In genomic region chr6:31115941-31116560, GRCh38 we compare ENCODE assay signal across 28 cellular contexts. TPM values are rescaled to one million over a fixed set of nuclear protein-coding genes. Genes with fewer than 3 reads are reported as not detected.
DNase-seq lines count a peak whose midpoint lies in the region; ATAC-seq, FAIRE-seq and TF ChIP-seq lines count a peak whose summit lies in the region.
"Had no signal": no experiment of that assay in that cellular context is flagged by ENCODE, and none has a peak within 500 bp of the region (broad histone marks: within the 10 kb centered on the region; RNA-seq: fewer than 3 reads in every experiment).

No MANE protein-coding gene starts in this region.

- H3K4me2 ChIP-seq in A549 = peak overlapping the region; percentile 87
- peak overlapping the region; percentile 84 for H3K4me2 ChIP-seq in PC-3 (ENCODE audit: low read length)

- no peaks in the 10 kb centered on the region for H3K9me2 ChIP-seq in PC-3 (replicated peaks; ENCODE audit: low read length)

- H3K9ac ChIP-seq in PC-3 (ENCODE audit: low read length) = no peak overlapping the region

- peak overlapping the region; percentile 92 to 93; a peak in 4 of 6 replicates for H3K27ac ChIP-seq in A549
- no peak overlapping the region for H3K27ac ChIP-seq in PC-3 (ENCODE audit: low read length)
- H3K27ac ChIP-seq in epithelial cell of prostate = peak overlapping the region; percentile 89

- POLR2A ChIA-PET in A549 (lab: Yijun Ruan, JAX) (no interaction called here), PC-3 (lab: Charles Lee; ENCODE audit: unreplicated experiment) (no interaction called here)

- H3K27ac Mint-ChIP-seq in activated naive CD4-positive, alpha-beta T cell treated with anti-CD3 and anti-CD28 coated beads, Interleukin-2, amount 50 U/mL, for 72 hours = no peak overlapping the region
- H3K27ac Mint-ChIP-seq: activated B cell treated with CpG ODN at 0.5 μM for 24 hours; activated naive CD8-positive, alpha-beta T cell; nephron progenitor cell had no signal

- peaks cover 26% of the 10 kb centered on the region for H3K79me2 ChIP-seq in PC-3 (ENCODE audit: low read length)

- H3F3A ChIP-seq in PC-3 (ENCODE audit: low read length, unreplicated experiment) = no peaks in the 10 kb centered on the region

- H3K4me1 ChIP-seq in A549 (peaks cover 16% of the 10 kb centered on the region), PC-3 (ENCODE audit: insufficient read depth, low read length) (peaks cover 36% of the 10 kb centered on the region)
- H3K4me1 ChIP-seq: BE2C had no signal

- H3K9me3 ChIP-seq in A549 (no peaks in the 10 kb centered on the region), PC-3 (ENCODE audit: low read length) (no peaks in the 10 kb centered on the region)
- H3K9me3 ChIP-seq: BE2C, mucosa of descending colon, sigmoid colon, upper lobe of left lung had no signal

- no peaks in the 10 kb centered on the region for H4K20me1 ChIP-seq in PC-3 (ENCODE audit: low read length)

- DNase-seq in A549 (ENCODE audit: low read depth in 1 of 2, low spot score in 1 of 2) (no peak), PC-3 (no peak), epithelial cell of prostate (ENCODE audit: low read depth, low spot score) (no peak), posterior vena cava (ENCODE audit: low spot score) (peak; percentile 74)
- DNase-seq in activated naive CD4-positive, alpha-beta T cell treated with anti-CD3 and anti-CD28 coated beads, Interleukin-2, amount 50 U/mL, for 72 hours (ENCODE audit: low spot score in 2 of 2) = no peak
- DNase-seq: activated B cell treated with CpG ODN at 0.5 μM for 24 hours; activated CD4-positive, alpha-beta T cell treated with anti-CD3 and anti-CD28 coated beads, Interleukin-2, amount 50 U/mL, for 4 hours; activated CD8-positive, alpha-beta memory T cell treated with anti-CD3 and anti-CD28 coated beads, Interleukin-2, amount 50 U/mL, for 48 hours; BE2C; cerebellar nuclear complex; DMS79; GF-D8; GOT3; hippocampal formation; Kasumi-1; mucosa of descending colon; NCI-H1694 treated with DMSO at 0.1 percent for 48 hours; nephron progenitor cell; Right ventricle myocardium superior; sigmoid colon; stimulated activated CD8-positive, alpha-beta memory T cell treated with anti-CD3 and anti-CD28 coated beads, Interleukin-4, amount 100 ng/mL, for 48 hours had no signal

- no peak for TF ChIP-seq EP300 in A549 (IDR thresholded peaks at IDR 0.05)

- 94% methylated on average over 11 of the region's 12 CpGs for WGBS in A549 (ENCODE audit: missing lambda C conversion rate)

- no peaks in the 10 kb centered on the region for H3K36me3 ChIP-seq in PC-3 (ENCODE audit: low read depth, low read length)
- H3K36me3 ChIP-seq: BE2C, sigmoid colon, upper lobe of left lung had no signal

- no peaks in the 10 kb centered on the region for H3K9me3 Mint-ChIP-seq in activated naive CD4-positive, alpha-beta T cell treated with anti-CD3 and anti-CD28 coated beads, Interleukin-2, amount 50 U/mL, for 72 hours
- H3K9me3 Mint-ChIP-seq: activated B cell treated with CpG ODN at 0.5 μM for 24 hours; activated T-helper 17 cell treated with anti-CD3 and anti-CD28 coated beads, Interleukin-2, amount 50 U/mL, for 72 hours; nephron progenitor cell had no signal

- no peak for TF ChIP-seq CTCF in A549 (IDR thresholded peaks at IDR 0.05)
- TF ChIP-seq CTCF in PC-3 (conservative IDR thresholded peaks at IDR 0.05; ENCODE audit: low read depth, low read length) = no peak

- no peak overlapping the region for H2AFZ ChIP-seq in PC-3 (ENCODE audit: low read length)

- BruUV-seq in PC-3 (replicated peaks; lab: Mats Ljungman, UMichigan) = no TSS peak

- H3K36me3 Mint-ChIP-seq in activated naive CD4-positive, alpha-beta T cell treated with anti-CD3 and anti-CD28 coated beads, Interleukin-2, amount 50 U/mL, for 72 hours = no peaks in the 10 kb centered on the region
- H3K36me3 Mint-ChIP-seq: activated naive CD8-positive, alpha-beta T cell had no signal

- CTCF ChIA-PET in A549 (lab: Yijun Ruan, JAX) (interaction anchor here (0.8 to 4.0 kb wide), 18 partner anchors 7 to 239 kb away, joined by 3 to 31 read pairs (median 4); partner anchors contain the start of gene VARS2), PC-3 (lab: Charles Lee) (no interaction called here)

- FAIRE-seq in A549 (lab: Jason Lieb, UNC) = no peak

- H3K4me3 ChIP-seq in A549 (no peak overlapping the region), PC-3 (ENCODE audit: low read length) (no peak overlapping the region)
- H3K4me3 ChIP-seq: mucosa of descending colon had no signal

- TF ChIP-seq POLR2A in A549 (IDR thresholded peaks at IDR 0.05; ENCODE audit: low read length) = no peak

- intact Hi-C loops in PC-3 (cut with micrococcal nuclease) = loop anchor here (1.0 kb wide), 1 partner anchor 22 kb away; no protein-coding TSS in a partner anchor
- intact Hi-C loops in posterior vena cava (cut with DNase I) = no loop called here

- no peak for TF ChIP-seq RAD21 in A549 (conservative IDR thresholded peaks at IDR 0.05 in 1 of 2, IDR thresholded peaks at IDR 0.05 in 1 of 2)

- H3K27me3 ChIP-seq in PC-3 (ENCODE audit: low read length) = no peaks in the 10 kb centered on the region
- H3K27me3 ChIP-seq: sigmoid colon, upper lobe of left lung had no signal

- no peak for ATAC-seq in A549
- ATAC-seq in PC-3 = no peak
- no peak for ATAC-seq in HG02938 (IDR thresholded peaks at IDR 0.05; ENCODE audit: unreplicated experiment)
- ATAC-seq in HG02973 (IDR thresholded peaks at IDR 0.05; ENCODE audit: unreplicated experiment) = no peak
- ATAC-seq in HG03432 (IDR thresholded peaks at IDR 0.05; ENCODE audit: unreplicated experiment) = no peak
- no peak for ATAC-seq in activated naive CD4-positive, alpha-beta T cell treated with anti-CD3 and anti-CD28 coated beads, Interleukin-2, amount 50 U/mL, for 72 hours
- ATAC-seq: activated T-helper 17 cell treated with anti-CD3 and anti-CD28 coated beads, Interleukin-2, amount 50 U/mL, for 72 hours had no signal

TF ChIP-seq in A549, 52 proteins besides CTCF, POLR2A, EP300 and RAD21:
- no peak for TF ChIP-seq ESRRA (IDR thresholded peaks at IDR 0.05; ENCODE audit: borderline replicate concordance, low read length)

RNA-seq across cellular contexts. Expression of gene PSORS1C1, which starts 1.5 kb away (rescaled TPM):
- polyA plus RNA-seq in A549 (2011; rRNA removed) (2.3 and 5.8 TPM in 2 replicates), A549 (2017; fragmentation: RNase III; extraction: RNeasy Plus Mini Kit Qiagen cat#74134 plus additional on column Dnase treatment) (3.0 to 4.3 TPM (median 4.3 TPM) in 3 replicates)
- 2.2 and 3.1 TPM in 2 replicates for polyA plus RNA-seq in A549 (2012; cell fraction: cytosol; rRNA removed)
- 6.1 and 8.7 TPM in 2 replicates for polyA plus RNA-seq in A549 (2012; cell fraction: nucleus; rRNA removed)
- polyA minus RNA-seq in A549 (2011; rRNA and poly(A)+ RNA removed) = 6.4 and 7.4 TPM in 2 replicates
- total RNA-seq in PC-3 (2014; rRNA removed) (2.0 and 5.5 TPM in 2 replicates), posterior vena cava (1 to 10 TPM; 1.9 to 2.1 TPM)
- total RNA-seq in activated naive CD4-positive, alpha-beta T cell treated with anti-CD3 and anti-CD28 coated beads, Interleukin-2, amount 50 U/mL, for 72 hours = 1 to 10 TPM in 1 of 2 donors, under 1 TPM in 1; 0.41 to 3.2 TPM
- total RNA-seq: A673; activated T-helper 17 cell treated with anti-CD3 and anti-CD28 coated beads, Interleukin-2, amount 50 U/mL, for 72 hours had no signal

RNA-seq across cellular contexts. Expression of gene C6orf15, which starts 3.7 kb away (rescaled TPM):
- polyA plus RNA-seq in A549 (2011; rRNA removed) (not detected in 2 replicates), A549 (2017; fragmentation: RNase III; extraction: RNeasy Plus Mini Kit Qiagen cat#74134 plus additional on column Dnase treatment) (not detected in 3 replicates)
- not detected in 2 replicates for polyA plus RNA-seq in A549 (2012; cell fraction: cytosol; rRNA removed)
- not detected in 2 replicates for polyA plus RNA-seq in A549 (2012; cell fraction: nucleus; rRNA removed)
- polyA minus RNA-seq in A549 (2011; rRNA and poly(A)+ RNA removed) = not detected in 2 replicates
- total RNA-seq in PC-3 (2014; rRNA removed) (not detected in 2 replicates), posterior vena cava (not detected)
- not detected for total RNA-seq in activated naive CD4-positive, alpha-beta T cell treated with anti-CD3 and anti-CD28 coated beads, Interleukin-2, amount 50 U/mL, for 72 hours
- total RNA-seq: A673; activated B cell treated with CpG ODN at 0.5 μM for 24 hours; activated T-helper 17 cell treated with anti-CD3 and anti-CD28 coated beads, Interleukin-2, amount 50 U/mL, for 72 hours; mucosa of descending colon; Right ventricle myocardium superior; sigmoid colon; upper lobe of left lung had no signal
- polyA plus RNA-seq: sigmoid colon had no signal

RNA-seq across cellular contexts. Expression of gene CDSN, which starts 4.2 kb away (rescaled TPM):
- polyA plus RNA-seq in A549 (2011; rRNA removed) (not detected in 2 replicates), A549 (2017; fragmentation: RNase III; extraction: RNeasy Plus Mini Kit Qiagen cat#74134 plus additional on column Dnase treatment) (not detected in 3 replicates)
- polyA plus RNA-seq in A549 (2012; cell fraction: cytosol; rRNA removed) = not detected in 2 replicates
- polyA plus RNA-seq in A549 (2012; cell fraction: nucleus; rRNA removed) = not detected in 2 replicates
- polyA minus RNA-seq in A549 (2011; rRNA and poly(A)+ RNA removed) = not detected in 2 replicates
- total RNA-seq in PC-3 (2014; rRNA removed) (0.55 and 0.81 TPM in 2 replicates), posterior vena cava (not detected)
- not detected for total RNA-seq in activated naive CD4-positive, alpha-beta T cell treated with anti-CD3 and anti-CD28 coated beads, Interleukin-2, amount 50 U/mL, for 72 hours
- total RNA-seq: A673; activated B cell treated with CpG ODN at 0.5 μM for 24 hours; activated T-helper 17 cell treated with anti-CD3 and anti-CD28 coated beads, Interleukin-2, amount 50 U/mL, for 72 hours; mucosa of descending colon; Right ventricle myocardium superior; sigmoid colon; upper lobe of left lung had no signal
- polyA plus RNA-seq: sigmoid colon had no signal

RNA-seq across cellular contexts. Expression of gene PSORS1C2, which starts 22.8 kb away (rescaled TPM):
- not detected in 2 replicates for polyA plus RNA-seq in A549 (2011; rRNA removed)
- polyA plus RNA-seq in A549 (2012; cell fraction: cytosol; rRNA removed) = not detected in 2 replicates
- polyA plus RNA-seq in A549 (2012; cell fraction: nucleus; rRNA removed) = 0.05 TPM in 1 of 2 replicates, not detected in the other
- 0.08 TPM in 1 of 3 replicates, not detected in the others for polyA plus RNA-seq in A549 (2017; fragmentation: RNase III; extraction: RNeasy Plus Mini Kit Qiagen cat#74134 plus additional on column Dnase treatment)
- polyA minus RNA-seq in A549 (2011; rRNA and poly(A)+ RNA removed) = not detected in 2 replicates
- not detected in 2 replicates for total RNA-seq in PC-3 (2014; rRNA removed)
- total RNA-seq in posterior vena cava = not detected
- not detected for total RNA-seq in activated naive CD4-positive, alpha-beta T cell treated with anti-CD3 and anti-CD28 coated beads, Interleukin-2, amount 50 U/mL, for 72 hours
- total RNA-seq: A673; activated B cell treated with CpG ODN at 0.5 μM for 24 hours; activated T-helper 17 cell treated with anti-CD3 and anti-CD28 coated beads, Interleukin-2, amount 50 U/mL, for 72 hours; mucosa of descending colon; Right ventricle myocardium superior; sigmoid colon; upper lobe of left lung had no signal
- polyA plus RNA-seq: sigmoid colon had no signal

RNA-seq across cellular contexts. Expression of gene CCHCR1, which starts 41.6 kb away (rescaled TPM):
- 7.4 and 8.6 TPM in 2 replicates for polyA plus RNA-seq in A549 (2011; rRNA removed)
- 12.1 and 13.5 TPM in 2 replicates for polyA plus RNA-seq in A549 (2012; cell fraction: cytosol; rRNA removed)
- 27.5 and 31.1 TPM in 2 replicates for polyA plus RNA-seq in A549 (2012; cell fraction: nucleus; rRNA removed)
- 15.2 to 15.3 TPM (median 15.3 TPM) in 3 replicates for polyA plus RNA-seq in A549 (2017; fragmentation: RNase III; extraction: RNeasy Plus Mini Kit Qiagen cat#74134 plus additional on column Dnase treatment)
- 7.3 and 8.6 TPM in 2 replicates for polyA minus RNA-seq in A549 (2011; rRNA and poly(A)+ RNA removed)
- total RNA-seq in PC-3 (2014; rRNA removed) = 31.3 and 40.0 TPM in 2 replicates
- total RNA-seq in posterior vena cava = 10 to 100 TPM in 1 of 2 donors, 1 to 10 TPM in 1; 9.6 to 13.4 TPM
- total RNA-seq in activated naive CD4-positive, alpha-beta T cell treated with anti-CD3 and anti-CD28 coated beads, Interleukin-2, amount 50 U/mL, for 72 hours = 10 to 100 TPM; 73.5 to 86.2 TPM
